21 cellular contexts compared by ENCODE assay signal in genomic region chr5:146643805-146644204, GRCh38.
DNase-seq lines count a peak whose midpoint lies in the region; ATAC-seq and TF ChIP-seq lines count a peak whose summit lies in the region.
"Had no signal": no experiment of that assay in that cellular context is flagged by ENCODE, and none has a peak within 500 bp of the region (broad histone marks: within the 10 kb centered on the region; RNA-seq: fewer than 3 reads in every experiment).

No MANE protein-coding gene starts in this region.

- no peak overlapping the region for H3K4me3 ChIP-seq in BE2C (ENCODE audit: low read depth, low read length)
- H3K4me3 ChIP-seq in dorsolateral prefrontal cortex, result no peak overlapping the region
- no peak overlapping the region for H3K4me3 ChIP-seq in gastrocnemius medialis
- H3K4me3 ChIP-seq: K562, PC-9, SJCRH30 had no signal

- peak overlapping the region in 2 of 59 donors; percentile 20 to 23 for H3K27ac ChIP-seq in dorsolateral prefrontal cortex
- H3K27ac ChIP-seq in gastrocnemius medialis, result no peak overlapping the region
- H3K27ac ChIP-seq: 22Rv1, PC-9, SJCRH30 had no signal

- peak; percentile 75 for ATAC-seq in left colon
- ATAC-seq in gastrocnemius medialis, result no peak
- ATAC-seq: HCT116, K562, Right ventricle myocardium inferior had no signal

- no peaks in the 10 kb centered on the region for H3K27me3 ChIP-seq in BE2C
- H3K27me3 ChIP-seq in dorsolateral prefrontal cortex, result no peaks in the 10 kb centered on the region
- H3K27me3 ChIP-seq in gastrocnemius medialis, result no peaks in the 10 kb centered on the region

- DNase-seq in DMS 273 (lab: John Stamatoyannopoulos, UW; ENCODE audit: unreplicated experiment) (peak; percentile 45), DMS 273 treated with DMSO at 0.1 percent for 48 hours (lab: John Stamatoyannopoulos, UW) (no peak), BE2C (peak; percentile 60), NCI-H446 treated with DMSO at 0.1 percent for 48 hours (lab: John Stamatoyannopoulos, UW) (peak; percentile 62), left colon (peak in 1 of 2 donors; percentile 47), NCI-H526 treated with DMSO at 0.1 percent for 48 hours (lab: John Stamatoyannopoulos, UW) (no peak), dorsolateral prefrontal cortex (no peak), gastrocnemius medialis (no peak)
- DNase-seq: CD8-positive, alpha-beta memory T cell; Kasumi-1; NCI-H1417; NCI-H1694; NCI-H2081; NCI-H510A; NCI-H774; PC-9; SJCRH30 had no signal

- no peak for TF ChIP-seq CTCF in BE2C (IDR thresholded peaks at IDR 0.05; ENCODE audit: low read depth, low read length)
- no peak for TF ChIP-seq CTCF in dorsolateral prefrontal cortex (IDR thresholded peaks at IDR 0.05 in 54 of 56, conservative IDR thresholded peaks at IDR 0.05 in 2 of 56; ENCODE audit: low read depth in 1 of 56, partially characterized antibody in 56 of 56)
- TF ChIP-seq CTCF in gastrocnemius medialis (IDR thresholded peaks at IDR 0.05 in 4 of 5, conservative IDR thresholded peaks at IDR 0.05 in 1 of 5), result no peak

- H3K4me1 ChIP-seq in BE2C (peaks cover 32% of the 10 kb centered on the region), gastrocnemius medialis (no peaks in the 10 kb centered on the region)
- H3K4me1 ChIP-seq: SJCRH30 had no signal

- intact Hi-C loops in left colon (cut with DNase I, micrococcal nuclease), result no loop called here
- intact Hi-C loops in dorsolateral prefrontal cortex (cut with DNase I), result loop anchor here (10.0 kb wide), 2 partner anchors 231 to 301 kb away; partner anchors contain the start of gene PPP2R2B (in 1 of the 2)
- intact Hi-C loops in gastrocnemius medialis (cut with DNase I; ENCODE audit: low total_unique reads), result no loop called here

- in situ Hi-C loops in gastrocnemius medialis (cut with MboI; ENCODE audit: low sequenced_read_pairs in 4 of 4), result no loop called here

- no peak for TF ChIP-seq POLR2A in gastrocnemius medialis (IDR thresholded peaks at IDR 0.05)

- H3K9me3 ChIP-seq in BE2C (no peaks in the 10 kb centered on the region), gastrocnemius medialis (no peaks in the 10 kb centered on the region)
- H3K9me3 ChIP-seq: SJCRH30 had no signal

- no peaks in the 10 kb centered on the region for H3K36me3 ChIP-seq in BE2C
- H3K36me3 ChIP-seq in gastrocnemius medialis, result no peaks in the 10 kb centered on the region
- H3K36me3 ChIP-seq: SJCRH30 had no signal

Comparison
In these comparisons a context has a peak if more than half of its experiments do, and no peak if none do; other contexts are left out.
1. DNase-seq: peak in DMS 273 (single experiment), BE2C (single experiment) and NCI-H446 treated with DMSO at 0.1 percent for 48 hours (single experiment); none in DMS 273 treated with DMSO at 0.1 percent for 48 hours (single experiment), NCI-H526 treated with DMSO at 0.1 percent for 48 hours (single experiment), dorsolateral prefrontal cortex (0 of 10) and gastrocnemius medialis (0 of 2).
2. intact Hi-C loops: an anchor here in dorsolateral prefrontal cortex (10.0 kb wide); none called in left colon and gastrocnemius medialis.